8 cellular contexts compared by ENCODE assay signal in genomic region chr3:19946291-19946831, GRCh38. TPM values are rescaled to one million over a fixed set of nuclear protein-coding genes. Genes with fewer than 3 reads are reported as not detected.
DNase-seq lines count a peak whose midpoint lies in the region; ATAC-seq and TF ChIP-seq lines count a peak whose summit lies in the region.

No MANE protein-coding gene starts in this region.

- H3K4me1 ChIP-seq in esophagus squamous epithelium (peaks cover 4 to 46% (median 14%) of the 10 kb centered on the region in 3 donors), neuronal stem cell (ENCODE audit: control insufficient read depth in 2 of 2, insufficient read depth in 1 of 2, low read depth in 1 of 2, low read length in 2 of 2) (peaks cover 2 to 3% of the 10 kb centered on the region in 2 donors)

- H3K9me3 ChIP-seq in SK-N-MC (ENCODE audit: low read depth, low read length), result no peaks in the 10 kb centered on the region
- no peaks in the 10 kb centered on the region for H3K9me3 ChIP-seq in esophagus squamous epithelium
- no peaks in the 10 kb centered on the region for H3K9me3 ChIP-seq in neuronal stem cell (replicated peaks in 1 of 2; ENCODE audit: control insufficient read depth in 2 of 2, insufficient read depth in 1 of 2, low read depth in 1 of 2, low read length in 2 of 2)

- DNase-seq in activated CD4-positive, alpha-beta T cell treated with anti-CD3 and anti-CD28 coated beads for 36 hours, result no peak
- no peak for DNase-seq in activated CD4-positive, alpha-beta T cell treated with anti-CD3 and anti-CD28 coated beads, Interleukin-2, amount 50 U/mL, for 48 hours
- DNase-seq in SK-N-MC (ENCODE audit: low read depth, low spot score) (no peak), esophagus squamous epithelium (lab: John Stamatoyannopoulos, UW) (no peak), neuronal stem cell (ENCODE audit: low spot score) (no peak), globus pallidus (ENCODE audit: low spot score) (no peak), T-helper 9 cell (no peak)

- CTCF ChIA-PET in activated CD4-positive, alpha-beta T cell treated with anti-CD3 and anti-CD28 coated beads for 36 hours (lab: Charles Lee), result interaction anchor here (0.7 kb wide), 1 partner anchor 112 kb away, joined by 3 read pairs; no protein-coding TSS in a partner anchor

- H3K4me1 Mint-ChIP-seq in activated CD4-positive, alpha-beta T cell treated with anti-CD3 and anti-CD28 coated beads for 36 hours, result peaks cover 34% of the 10 kb centered on the region

- WGBS in esophagus squamous epithelium, 2 donors, result 23% methylated on average over 12 to 16 of the region's 17 CpGs
- no CpG with 5 or more reads among the region's 17 CpGs for WGBS in neuronal stem cell (ENCODE audit: extremely low coverage in 2 of 2, insufficient read length in 2 of 2, insufficient replicate concordance in 1 of 2), 2 donors

- no peak overlapping the region for H2AK5ac ChIP-seq in neuronal stem cell (ENCODE audit: low read depth, low read length)

- no peak overlapping the region for H3K4ac ChIP-seq in neuronal stem cell (ENCODE audit: low read length)

- intact Hi-C loops in activated CD4-positive, alpha-beta T cell treated with anti-CD3 and anti-CD28 coated beads for 36 hours (cut with DNase I, micrococcal nuclease), result loop anchor here in 1 of 2 experiments (5.0 kb wide), 1 partner anchor 59 kb away; no protein-coding TSS in a partner anchor
- intact Hi-C loops in esophagus squamous epithelium (cut with DNase I), result loop anchor here (2.0 kb wide), 1 partner anchor 94 kb away; the partner anchor contains the start of gene KAT2B

- peak overlapping the region; percentile 79; the same call in 1 of the 2 replicates for H3K27ac ChIP-seq in SK-N-MC
- H3K27ac ChIP-seq in esophagus squamous epithelium, result peak overlapping the region; percentile 94 to 99 (median 99)
- H3K27ac ChIP-seq in neuronal stem cell (replicated peaks; ENCODE audit: low read length), result peak overlapping the region; percentile 54

- no peak overlapping the region for H2BK15ac ChIP-seq in neuronal stem cell (ENCODE audit: low read length)

- TF ChIP-seq CTCF in esophagus squamous epithelium (IDR thresholded peaks at IDR 0.05), result no peak

- no peaks in the 10 kb centered on the region for H3K9me3 Mint-ChIP-seq in activated CD4-positive, alpha-beta T cell treated with anti-CD3 and anti-CD28 coated beads for 36 hours (ENCODE audit: low read depth)

- peak overlapping the region; percentile 89 for H2AFZ ChIP-seq in neuronal stem cell (ENCODE audit: low read length)

- no peak overlapping the region for H2BK5ac ChIP-seq in neuronal stem cell (ENCODE audit: low read length)

- peak overlapping the region; percentile 81 for H3K4me3 ChIP-seq in SK-N-MC
- peak overlapping the region; percentile 61 to 96 (median 88) for H3K4me3 ChIP-seq in esophagus squamous epithelium
- H3K4me3 ChIP-seq in neuronal stem cell (ENCODE audit: low read length in 2 of 2), result peak overlapping the region; percentile 63 to 88

- no peak overlapping the region for H2BK120ac ChIP-seq in neuronal stem cell (ENCODE audit: low read depth, low read length)

- H3K79me1 ChIP-seq in neuronal stem cell (ENCODE audit: low read depth, low read length), result peaks cover 2% of the 10 kb centered on the region

- peak overlapping the region; percentile 41 for H3K4me2 ChIP-seq in neuronal stem cell (ENCODE audit: insufficient read depth, low read length, poor library complexity, severe bottlenecking)

- peak overlapping the region; percentile 77 for H3K9ac ChIP-seq in SK-N-MC (ENCODE audit: insufficient read length)
- H3K9ac ChIP-seq in neuronal stem cell (ENCODE audit: low read depth, low read length, poor library complexity), result no peak overlapping the region

- peak overlapping the region; percentile 96 for H3K4me3 Mint-ChIP-seq in activated CD4-positive, alpha-beta T cell treated with anti-CD3 and anti-CD28 coated beads for 36 hours

- no peak overlapping the region for H2BK12ac ChIP-seq in neuronal stem cell (ENCODE audit: low read length)

- POLR2A ChIA-PET in activated CD4-positive, alpha-beta T cell treated with anti-CD3 and anti-CD28 coated beads for 36 hours (lab: Charles Lee), result no interaction called here

- H3K36me3 Mint-ChIP-seq in activated CD4-positive, alpha-beta T cell treated with anti-CD3 and anti-CD28 coated beads for 36 hours (ENCODE audit: low read depth), result peaks cover 14% of the 10 kb centered on the region

- no peak overlapping the region for H4K91ac ChIP-seq in neuronal stem cell (ENCODE audit: low read depth, low read length, poor library complexity)

- peak overlapping the region; percentile 99 for H3K27ac Mint-ChIP-seq in activated CD4-positive, alpha-beta T cell treated with anti-CD3 and anti-CD28 coated beads for 36 hours

- no peaks in the 10 kb centered on the region for H3K27me3 Mint-ChIP-seq in activated CD4-positive, alpha-beta T cell treated with anti-CD3 and anti-CD28 coated beads for 36 hours

- no peak overlapping the region for H4K8ac ChIP-seq in neuronal stem cell (ENCODE audit: low read depth, low read length)

- H3K36me3 ChIP-seq in SK-N-MC (ENCODE audit: insufficient read depth, low read length), result no peaks in the 10 kb centered on the region
- peaks cover 0 to 6% (median 0%) of the 10 kb centered on the region in 3 donors for H3K36me3 ChIP-seq in esophagus squamous epithelium
- peaks cover 0 to 22% of the 10 kb centered on the region in 2 donors for H3K36me3 ChIP-seq in neuronal stem cell (replicated peaks in 1 of 2; ENCODE audit: control insufficient read depth in 2 of 2, insufficient read depth in 2 of 2, low read length in 2 of 2)

- no peak overlapping the region for H3K23ac ChIP-seq in neuronal stem cell (ENCODE audit: low read depth, low read length, poor library complexity)

- H3K14ac ChIP-seq in neuronal stem cell (ENCODE audit: low read length), result no peak overlapping the region

- TF ChIP-seq POLR2A in esophagus squamous epithelium (IDR thresholded peaks at IDR 0.05), result no peak

- H3K27me3 ChIP-seq in esophagus squamous epithelium (no peaks in the 10 kb centered on the region), neuronal stem cell (ENCODE audit: control insufficient read depth in 3 of 3, insufficient read depth in 3 of 3, low read depth in 1 of 3, low read length in 3 of 3) (no peaks in the 10 kb centered on the region)

- peak; percentile 2 for ATAC-seq in activated CD4-positive, alpha-beta T cell treated with anti-CD3 and anti-CD28 coated beads for 36 hours
- peak; percentile 1 for ATAC-seq in HG02973 (IDR thresholded peaks at IDR 0.05; ENCODE audit: unreplicated experiment)

- peak overlapping the region; percentile 72 for H3K18ac ChIP-seq in neuronal stem cell (ENCODE audit: low read length)

RNA-seq across cellular contexts. Expression of gene RAB5A, which starts 0.5 kb away (rescaled TPM):
- total RNA-seq in activated CD4-positive, alpha-beta T cell treated with anti-CD3 and anti-CD28 coated beads for 36 hours, result 10 to 100 TPM; 54.2 to 78.8 TPM
- total RNA-seq in esophagus squamous epithelium, result 100 to 1,000 TPM in 1 of 4 donors, 10 to 100 TPM in 3; 80.3 to 102 (median 86.5) TPM
- polyA plus RNA-seq in neuronal stem cell (2013, experiment 1 of 2), result 42.9 TPM
- 41.2 TPM for polyA plus RNA-seq in neuronal stem cell (2013, experiment 2 of 2)

RNA-seq across cellular contexts. Expression of gene EFHB, which starts 12.3 kb away (rescaled TPM):
- total RNA-seq in activated CD4-positive, alpha-beta T cell treated with anti-CD3 and anti-CD28 coated beads for 36 hours, result under 1 TPM; 0.62 to 0.79 TPM
- total RNA-seq in esophagus squamous epithelium, result under 1 TPM in 2 of 4 donors, not detected in 2; 0.67 to 0.76 TPM
- polyA plus RNA-seq in neuronal stem cell (2013, experiment 1 of 2), result 3.5 TPM
- polyA plus RNA-seq in neuronal stem cell (2013, experiment 2 of 2), result 3.4 TPM
